8 cellular contexts compared by ENCODE assay signal in the genomic region with DNA sequence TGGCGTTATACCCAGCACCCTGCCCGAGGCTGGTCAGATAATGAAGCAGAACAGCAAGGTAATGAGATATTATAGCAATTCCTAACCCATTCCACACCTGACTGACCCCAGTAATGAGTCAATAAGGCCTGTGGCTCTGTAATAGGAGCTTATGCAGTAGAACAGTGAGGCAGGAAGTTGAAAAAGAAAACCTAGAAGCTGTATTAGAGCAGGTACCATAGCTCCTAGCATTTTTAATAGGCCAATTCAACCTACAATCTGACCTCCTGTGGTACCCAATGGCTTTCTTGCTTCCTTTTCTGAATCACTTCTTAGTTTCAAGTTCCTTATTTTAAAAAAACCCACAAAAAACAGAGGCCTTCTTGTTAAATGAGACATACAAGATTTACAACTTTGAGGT. TPM values are rescaled to one million over a fixed set of nuclear protein-coding genes. Genes with fewer than 3 reads are reported as not detected.
DNase-seq lines count a peak whose midpoint lies in the region; ATAC-seq and TF ChIP-seq lines count a peak whose summit lies in the region.
"Had no signal": no experiment of that assay in that cellular context is flagged by ENCODE, and none has a peak within 500 bp of the region (broad histone marks: within the 10 kb centered on the region; RNA-seq: fewer than 3 reads in every experiment).

No MANE protein-coding gene starts in this region.

- peaks cover 7 to 14% (median 7%) of the 10 kb centered on the region in 3 donors for H3K4me1 Mint-ChIP-seq in naive B cell

- H3K4me1 ChIP-seq in gastroesophageal sphincter (no peaks in the 10 kb centered on the region), esophagus squamous epithelium (peaks cover 4 to 24% (median 4%) of the 10 kb centered on the region in 3 donors)

- H3K4me3 ChIP-seq in gastroesophageal sphincter (no peak overlapping the region), esophagus squamous epithelium (no peak overlapping the region)

- peak overlapping the region in 1 of 6 donors; percentile 22 for H3K27ac Mint-ChIP-seq in naive B cell

- peak; percentile 99 for ATAC-seq in GM19351 (IDR thresholded peaks at IDR 0.05; ENCODE audit: unreplicated experiment)
- ATAC-seq in HG02973 (IDR thresholded peaks at IDR 0.05; ENCODE audit: unreplicated experiment): peak; percentile 99
- ATAC-seq in naive B cell (ENCODE audit: low read depth in 2 of 2): peak; percentile 89 to 95
- ATAC-seq in gastroesophageal sphincter: no peak
- ATAC-seq: HCT116 had no signal

- DNase-seq in NCI-H2081 treated with DMSO at 0.1 percent for 48 hours (lab: John Stamatoyannopoulos, UW): peak; percentile 42
- DNase-seq in naive B cell: peak; percentile 27
- no peak for DNase-seq in activated effector memory CD4-positive, alpha-beta T cell treated with anti-CD3 and anti-CD28 coated beads, Interleukin-2, amount 50 U/mL, for 16 hours
- no peak for DNase-seq in esophagus squamous epithelium (lab: John Stamatoyannopoulos, UW)

- no peak overlapping the region for H3K27ac ChIP-seq in gastroesophageal sphincter
- peak overlapping the region in 2 of 4 donors; percentile 38 to 57 for H3K27ac ChIP-seq in esophagus squamous epithelium

- TF ChIP-seq POLR2A in gastroesophageal sphincter (IDR thresholded peaks at IDR 0.05): no peak
- no peak for TF ChIP-seq POLR2A in esophagus squamous epithelium (IDR thresholded peaks at IDR 0.05)

- peak overlapping the region in 1 of 8 donors; percentile 26 for H3K4me3 Mint-ChIP-seq in naive B cell

- no peak for TF ChIP-seq CTCF in gastroesophageal sphincter (IDR thresholded peaks at IDR 0.05)
- no peak for TF ChIP-seq CTCF in esophagus squamous epithelium (IDR thresholded peaks at IDR 0.05)

- peaks cover 13 to 68% (median 50%) of the 10 kb centered on the region in 7 donors for H3K9me3 Mint-ChIP-seq in naive B cell

- H3K27me3 ChIP-seq in gastroesophageal sphincter (no peaks in the 10 kb centered on the region), esophagus squamous epithelium (no peaks in the 10 kb centered on the region)

- H3K9me3 ChIP-seq in gastroesophageal sphincter (peaks cover 0 to 19% (median 0%) of the 10 kb centered on the region in 3 donors), esophagus squamous epithelium (peaks cover 0 to 17% (median 0%) of the 10 kb centered on the region in 3 donors)

- TF ChIP-seq EP300 in gastroesophageal sphincter (IDR thresholded peaks at IDR 0.05): no peak

- 50 to 73% methylated on average over 2 of the region's 2 CpGs for WGBS in gastroesophageal sphincter (ENCODE audit: low coverage in 1 of 2), 2 donors
- 57 to 63% methylated on average over 2 of the region's 2 CpGs for WGBS in esophagus squamous epithelium, 2 donors

- intact Hi-C loops in esophagus squamous epithelium (cut with DNase I): no loop called here

- H3K36me3 ChIP-seq in gastroesophageal sphincter: no peaks in the 10 kb centered on the region
- no peaks in the 10 kb centered on the region for H3K36me3 ChIP-seq in esophagus squamous epithelium

- H3K27me3 Mint-ChIP-seq in naive B cell: peaks cover 25 to 29% (median 27%) of the 10 kb centered on the region in 3 donors

- peaks cover 13 to 15% of the 10 kb centered on the region in 2 donors for H3K36me3 Mint-ChIP-seq in naive B cell

RNA-seq across cellular contexts. Expression of gene MAP2, which starts 43.6 kb away (rescaled TPM):
- 10 to 100 TPM in 1 of 6 donors, 1 to 10 TPM in 5; 2.7 to 10.1 (median 6.3) TPM for polyA plus RNA-seq in naive B cell (ENCODE audit: low read depth in 6 of 6)
- total RNA-seq in gastroesophageal sphincter: 100 to 1,000 TPM in 1 of 4 donors, 10 to 100 TPM in 2, 1 to 10 TPM in 1; 7.4 to 124 (median 59.9) TPM
- total RNA-seq in esophagus squamous epithelium: 10 to 100 TPM in 1 of 4 donors, 1 to 10 TPM in 3; 5.8 to 14.5 (median 8.8) TPM

Comparison
In these comparisons a context has a peak if more than half of its experiments do, and no peak if none do; other contexts are left out.
1. DNase-seq: peak in NCI-H2081 treated with DMSO at 0.1 percent for 48 hours (single experiment) and naive B cell (single experiment); none in activated effector memory CD4-positive, alpha-beta T cell treated with anti-CD3 and anti-CD28 coated beads, Interleukin-2, amount 50 U/mL, for 16 hours (single experiment) and esophagus squamous epithelium (single experiment).